ENCODE assay signal across 12 cellular contexts in the genomic region with DNA sequence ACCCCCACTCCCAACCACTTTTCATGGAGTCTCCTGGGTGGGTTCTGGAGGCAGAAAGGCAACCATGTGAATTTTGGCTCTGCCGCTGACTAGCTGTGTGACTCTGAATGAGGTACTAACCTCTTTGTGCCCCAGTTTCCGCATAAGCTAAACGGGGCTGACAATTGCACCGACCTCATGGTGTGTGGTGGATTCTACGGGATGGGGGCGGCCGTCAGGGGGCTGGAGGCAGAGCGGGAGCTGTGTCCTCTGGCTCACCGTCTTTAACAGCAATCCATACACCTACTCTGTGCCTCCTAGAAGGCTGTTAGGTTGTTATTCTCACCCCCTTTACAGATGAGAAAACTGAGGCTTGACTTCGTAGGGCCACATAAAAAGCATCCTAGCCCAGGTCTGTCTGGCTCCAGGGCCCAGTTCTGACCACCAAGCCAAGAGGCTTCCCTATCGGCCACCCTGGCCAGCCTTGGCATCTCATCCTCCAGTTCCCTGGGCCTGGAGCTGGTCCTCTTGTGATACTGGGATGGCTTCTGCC. TPM values are rescaled to one million over a fixed set of nuclear protein-coding genes. Genes with fewer than 3 reads are reported as not detected.
DNase-seq lines count a peak whose midpoint lies in the region; FAIRE-seq and TF ChIP-seq lines count a peak whose summit lies in the region.
"Had no signal": no experiment of that assay in that cellular context is flagged by ENCODE, and none has a peak within 500 bp of the region (broad histone marks: within the 10 kb centered on the region; RNA-seq: fewer than 3 reads in every experiment).

No MANE protein-coding gene starts in this region.

- no peaks in the 10 kb centered on the region for H3K27me3 Mint-ChIP-seq in T-helper 2 cell treated with Interferon-gamma antibody and Interleukin-4, amounts not matched to agents 5 μg/mL and 100 μg/mL, for 36 hours (ENCODE audit: low read depth)
- peaks cover 38% of the 10 kb centered on the region for H3K27me3 Mint-ChIP-seq in astrocyte (ENCODE audit: low read depth, unreplicated experiment)
- H3K27me3 Mint-ChIP-seq in type B pancreatic cell: peaks cover 10% of the 10 kb centered on the region

- H3K4me1 ChIP-seq in astrocyte (ENCODE audit: insufficient read depth, low read length): peaks cover 11% of the 10 kb centered on the region
- H3K4me1 ChIP-seq in mesendoderm (ENCODE audit: control insufficient read depth, low read depth, low read length): peaks cover 2% of the 10 kb centered on the region

- no peak overlapping the region for H2AK5ac ChIP-seq in mesendoderm (ENCODE audit: low read length)

- H3K4me3 ChIP-seq in astrocyte (ENCODE audit: insufficient read depth, low read depth, low read length) (no peak overlapping the region), mesendoderm (ENCODE audit: low read length) (peak overlapping the region; percentile 32)

- H4K5ac ChIP-seq in mesendoderm (ENCODE audit: low read length): peak overlapping the region; percentile 33

- no peak for DNase-seq in T-helper 2 cell treated with Interferon-gamma antibody and Interleukin-4, amounts not matched to agents 5 μg/mL and 100 μg/mL, for 36 hours (ENCODE audit: low spot score)
- DNase-seq in T-helper 2 cell (no peak), astrocyte (ENCODE audit: low read depth) (no peak), mesendoderm (no peak), type B pancreatic cell (ENCODE audit: extremely low spot score, unreplicated experiment) (no peak), NCI-H2029 treated with DMSO at 0.1 percent for 48 hours (lab: John Stamatoyannopoulos, UW) (no peak), GM12892 (ENCODE audit: insufficient read length) (no peak)
- DNase-seq in activated CD4-positive, alpha-beta T cell treated with anti-CD3 and anti-CD28 coated beads, Interleukin-2, amount 50 U/mL, for 48 hours: no peak
- DNase-seq: GF-D8 had no signal

- H3K23ac ChIP-seq in mesendoderm (ENCODE audit: low read length): no peak overlapping the region

- H3K27me3 ChIP-seq in astrocyte (ENCODE audit: insufficient read depth, low read length): peaks cover 8% of the 10 kb centered on the region
- no peaks in the 10 kb centered on the region for H3K27me3 ChIP-seq in mesendoderm (ENCODE audit: insufficient read depth, low read length, poor library complexity)
- H3K27me3 ChIP-seq: gastroesophageal sphincter had no signal

- no peak overlapping the region for H2BK5ac ChIP-seq in mesendoderm (ENCODE audit: low read length)

- H3K4ac ChIP-seq in mesendoderm (ENCODE audit: low read depth, low read length): no peak overlapping the region

- no peak overlapping the region for H3K27ac ChIP-seq in astrocyte (ENCODE audit: low read depth, low read length)
- H3K27ac ChIP-seq in mesendoderm (ENCODE audit: low read depth, low read length): no peak overlapping the region

- FAIRE-seq in astrocyte (lab: Jason Lieb, UNC) (no peak), GM12892 (lab: Jason Lieb, UNC) (no peak)
- FAIRE-seq: islet of Langerhans had no signal

- H3K36me3 Mint-ChIP-seq in T-helper 2 cell treated with Interferon-gamma antibody and Interleukin-4, amounts not matched to agents 5 μg/mL and 100 μg/mL, for 36 hours (ENCODE audit: low read depth): no peaks in the 10 kb centered on the region
- H3K36me3 Mint-ChIP-seq in astrocyte (ENCODE audit: low read depth, unreplicated experiment) (peaks cover 2% of the 10 kb centered on the region), type B pancreatic cell (no peaks in the 10 kb centered on the region)
- H3K36me3 Mint-ChIP-seq: activated naive CD4-positive, alpha-beta T cell treated with anti-CD3 and anti-CD28 coated beads, Interleukin-2, amount 50 U/mL, for 72 hours had no signal

- no CpG with 5 or more reads among the region's 11 CpGs for WGBS in mesendoderm (ENCODE audit: extremely low coverage, insufficient coverage, low lambda C conversion rate)

- peak overlapping the region; percentile 27 for H3K4me3 Mint-ChIP-seq in T-helper 2 cell treated with Interferon-gamma antibody and Interleukin-4, amounts not matched to agents 5 μg/mL and 100 μg/mL, for 36 hours
- no peak overlapping the region for H3K4me3 Mint-ChIP-seq in astrocyte (ENCODE audit: unreplicated experiment)
- H3K4me3 Mint-ChIP-seq in type B pancreatic cell: peak overlapping the region; percentile 66

- TF ChIP-seq POLR2A in GM12892 (IDR thresholded peaks at IDR 0.05; ENCODE audit: low read depth, low read length): no peak

- no peaks in the 10 kb centered on the region for H3K79me1 ChIP-seq in mesendoderm (ENCODE audit: low read length)

- peak overlapping the region; percentile 50 for H3K9ac ChIP-seq in astrocyte (ENCODE audit: low read length)
- peak overlapping the region; percentile 69 for H3K9ac ChIP-seq in mesendoderm (ENCODE audit: low read length)

- peak overlapping the region; percentile 54 for H2AFZ ChIP-seq in astrocyte (ENCODE audit: low read depth, low read length)

- H4K20me1 ChIP-seq in astrocyte (ENCODE audit: insufficient read depth, low read length): no peaks in the 10 kb centered on the region

- no peak overlapping the region for H2BK120ac ChIP-seq in mesendoderm (ENCODE audit: low read depth, low read length)

- H3K36me3 ChIP-seq in astrocyte (ENCODE audit: insufficient read depth, low read length): no peaks in the 10 kb centered on the region
- H3K36me3 ChIP-seq in mesendoderm (ENCODE audit: control insufficient read depth, insufficient read depth, low read length): no peaks in the 10 kb centered on the region
- H3K36me3 ChIP-seq: gastroesophageal sphincter had no signal

- H3K79me2 ChIP-seq in astrocyte (ENCODE audit: insufficient read depth, low read length): no peaks in the 10 kb centered on the region
- no peaks in the 10 kb centered on the region for H3K79me2 ChIP-seq in mesendoderm (ENCODE audit: control insufficient read depth, insufficient read depth, low read length)

- H3K4me2 ChIP-seq in astrocyte (ENCODE audit: low read length) (peak overlapping the region; percentile 74), mesendoderm (ENCODE audit: low read length) (peak overlapping the region; percentile 68)

- H3K18ac ChIP-seq in mesendoderm (ENCODE audit: low read length): no peak overlapping the region

- no peak overlapping the region for H3K27ac Mint-ChIP-seq in T-helper 2 cell treated with Interferon-gamma antibody and Interleukin-4, amounts not matched to agents 5 μg/mL and 100 μg/mL, for 36 hours
- no peak overlapping the region for H3K27ac Mint-ChIP-seq in astrocyte (ENCODE audit: unreplicated experiment)
- no peak overlapping the region for H3K27ac Mint-ChIP-seq in type B pancreatic cell
- H3K27ac Mint-ChIP-seq: activated naive CD4-positive, alpha-beta T cell treated with anti-CD3 and anti-CD28 coated beads, Interleukin-2, amount 50 U/mL, for 72 hours had no signal

- TF ChIP-seq CTCF in astrocyte (IDR thresholded peaks at IDR 0.05; ENCODE audit: insufficient read depth, low read depth, low read length): no peak
- no peak for TF ChIP-seq CTCF in type B pancreatic cell (conservative IDR thresholded peaks at IDR 0.05)

- no peak overlapping the region for H2BK15ac ChIP-seq in mesendoderm (replicated peaks; ENCODE audit: low read depth)

- no peak overlapping the region for H4K8ac ChIP-seq in mesendoderm (ENCODE audit: low read depth, low read length)

- H3K9me3 ChIP-seq in astrocyte (ENCODE audit: insufficient read depth, low read depth, low read length): no peaks in the 10 kb centered on the region
- H3K9me3 ChIP-seq: gastroesophageal sphincter had no signal

- H3K4me1 Mint-ChIP-seq in T-helper 2 cell treated with Interferon-gamma antibody and Interleukin-4, amounts not matched to agents 5 μg/mL and 100 μg/mL, for 36 hours (ENCODE audit: low read depth): peaks cover 16% of the 10 kb centered on the region
- H3K4me1 Mint-ChIP-seq in astrocyte (ENCODE audit: low read depth, unreplicated experiment): peaks cover 4% of the 10 kb centered on the region
- peaks cover 36% of the 10 kb centered on the region for H3K4me1 Mint-ChIP-seq in type B pancreatic cell (ENCODE audit: unreplicated experiment)

- peak overlapping the region; percentile 82 for H3K56ac ChIP-seq in mesendoderm (ENCODE audit: low read length)

- H3K9me3 Mint-ChIP-seq in T-helper 2 cell treated with Interferon-gamma antibody and Interleukin-4, amounts not matched to agents 5 μg/mL and 100 μg/mL, for 36 hours: no peaks in the 10 kb centered on the region
- no peaks in the 10 kb centered on the region for H3K9me3 Mint-ChIP-seq in astrocyte (ENCODE audit: unreplicated experiment)
- no peaks in the 10 kb centered on the region for H3K9me3 Mint-ChIP-seq in type B pancreatic cell
- H3K9me3 Mint-ChIP-seq: activated naive CD4-positive, alpha-beta T cell treated with anti-CD3 and anti-CD28 coated beads, Interleukin-2, amount 50 U/mL, for 72 hours had no signal

RNA-seq across cellular contexts. Expression of a gene that starts 4.3 kb away (rescaled TPM):
- total RNA-seq in astrocyte (3.2 and 3.4 TPM in 2 replicates), type B pancreatic cell (ENCODE audit: low replicate concordance) (8.8 and 11.1 TPM in 2 replicates)
- 9.4 TPM for polyA plus RNA-seq in mesendoderm (2013, experiment 1 of 2)
- polyA plus RNA-seq in mesendoderm (2013, experiment 2 of 2): 8.8 TPM
- 1.3 TPM for polyA plus RNA-seq in GM12892 (2012; ENCODE audit: missing spikeins)
